ENCODE assay signal across 14 cellular contexts in genomic region chr9:108536836-108537601, GRCh38.
"Had no signal": no experiment of that assay in that cellular context is flagged by ENCODE, and none has a peak within 500 bp of the region (broad histone marks: within the 10 kb centered on the region; RNA-seq: fewer than 3 reads in every experiment).

No MANE protein-coding gene starts in this region.

- DNase-seq: activated T-cell treated with anti-CD3 and anti-CD28 coated beads, Interleukin-2, amount 50 U/mL, for 24 hours; adrenal gland; cortex of kidney; erythroblast; hippocampal formation; left cardiac atrium; pancreas; psoas muscle; stimulated activated CD4-positive, alpha-beta T cell treated with anti-CD3 and anti-CD28 coated beads, Interleukin-4, amount 100 ng/mL, for 24 hours; stimulated activated naive CD4-positive, alpha-beta T cell treated with Interleukin-2 at 50 U/mL for 16 hours; T-cell had no signal

- H3K4me3 ChIP-seq: adrenal gland, cardiac muscle cell, pancreas, psoas muscle, right atrium auricular region, thoracic aorta had no signal
